Comparison of ENCODE assay signal across 25 cellular contexts in genomic region chr6:107543088-107543487, GRCh38. TPM values are rescaled to one million over a fixed set of nuclear protein-coding genes. Genes with fewer than 3 reads are reported as not detected.
DNase-seq lines count a peak whose midpoint lies in the region; ATAC-seq and TF ChIP-seq lines count a peak whose summit lies in the region.
"Had no signal": no experiment of that assay in that cellular context is flagged by ENCODE, and none has a peak within 500 bp of the region (broad histone marks: within the 10 kb centered on the region; RNA-seq: fewer than 3 reads in every experiment).

No MANE protein-coding gene starts in this region.

- H3K4me3 ChIP-seq in psoas muscle, result peak overlapping the region; percentile 56
- H3K4me3 ChIP-seq: HAP-1, MG63 had no signal

- peaks cover 52% of the 10 kb centered on the region for H3K4me1 ChIP-seq in psoas muscle

- no peaks in the 10 kb centered on the region for H3K27me3 ChIP-seq in psoas muscle (ENCODE audit: insufficient read depth in 3 of 3, low read length in 2 of 3)

- no peaks in the 10 kb centered on the region for H3K9me3 ChIP-seq in psoas muscle
- H3K9me3 ChIP-seq: Caco-2, HAP-1, MG63, SK-N-SH had no signal

- ATAC-seq in Right ventricle myocardium superior (ENCODE audit: poor library complexity) (peak; percentile 69), left ventricle myocardium superior (peak; percentile 81), psoas muscle (peak; percentile 53 to 72 (median 59)), esophagus mucosa (no peak), GM19452 (IDR thresholded peaks at IDR 0.05; ENCODE audit: unreplicated experiment) (no peak)
- ATAC-seq: CD8-positive, alpha-beta T cell had no signal

- 22 to 39% (median 35%) methylated on average over 2 of the region's 2 CpGs for WGBS in psoas muscle, 3 donors

- DNase-seq in Right ventricle myocardium superior (peak; percentile 47), left ventricle myocardium superior (peak; percentile 69), psoas muscle (peak; percentile 52 to 55), NCI-H1417 treated with DMSO at 0.1 percent for 48 hours (lab: John Stamatoyannopoulos, UW) (no peak), nucleus accumbens (lab: John Stamatoyannopoulos, UW) (no peak)
- DNase-seq: Caco-2; CD8-positive, alpha-beta T cell; DMS 273 treated with DMSO at 0.1 percent for 48 hours; DMS79 treated with DMSO at 0.1 percent for 48 hours; GF-D8; GOT3; HFFc6; KBM-7; MG63; NCI-H1105 treated with DMSO at 0.1 percent for 48 hours; NCI-H2029; NCI-H446 treated with DMSO at 0.1 percent for 48 hours; NCI-H526; RPMI8226; SHP77 treated with DMSO at 0.1 percent for 48 hours; SK-N-SH had no signal

- TF ChIP-seq CTCF in psoas muscle (IDR thresholded peaks at IDR 0.05), result no peak

- peak overlapping the region; percentile 78 for H3K27ac ChIP-seq in psoas muscle
- H3K27ac ChIP-seq: C4-2B had no signal

- intact Hi-C loops in Right ventricle myocardium superior (cut with DNase I), result no loop called here
- intact Hi-C loops in left ventricle myocardium superior (cut with micrococcal nuclease), result no loop called here
- intact Hi-C loops in psoas muscle (cut with DNase I), result loop anchor here in 1 of 2 donors (5.0 kb wide), 1 partner anchor 51 kb away; the partner anchor contains the start of gene SOBP

- H3K36me3 ChIP-seq in psoas muscle (ENCODE audit: insufficient read depth in 1 of 2, low read depth in 1 of 2), result no peaks in the 10 kb centered on the region
- H3K36me3 ChIP-seq: HAP-1, MG63 had no signal

RNA-seq across cellular contexts. Expression of gene SOBP, which starts 53.2 kb away (rescaled TPM):
- 15.6 TPM for total RNA-seq in Right ventricle myocardium superior
- total RNA-seq in left ventricle myocardium superior, result 15.3 TPM
- total RNA-seq in psoas muscle, result 10 to 100 TPM; 14.8 to 27.6 (median 23.2) TPM
- 10 to 100 TPM in 1 of 3 donors, 1 to 10 TPM in 2; 5.7 to 24.4 (median 8.9) TPM for polyA plus RNA-seq in psoas muscle
- total RNA-seq in esophagus mucosa, result 0.32 TPM
- total RNA-seq: Caco-2 had no signal

Comparison
In these comparisons a context has a peak if more than half of its experiments do, and no peak if none do; other contexts are left out.
1. ATAC-seq: peak in Right ventricle myocardium superior (single experiment), left ventricle myocardium superior (single experiment) and psoas muscle (4 of 4); none in esophagus mucosa (single experiment) and GM19452 (single experiment).
2. DNase-seq: peak in Right ventricle myocardium superior (single experiment), left ventricle myocardium superior (single experiment) and psoas muscle (2 of 2); none in NCI-H1417 treated with DMSO at 0.1 percent for 48 hours (single experiment) and nucleus accumbens (0 of 56).
3. RNA of gene SOBP, which starts 53.2 kb away (total RNA-seq): 14.8 to 27.6 TPM in psoas muscle, 15.6 TPM in Right ventricle myocardium superior (single experiment) and 15.3 TPM in left ventricle myocardium superior (single experiment); 0.32 TPM in esophagus mucosa (single experiment); every median in the first group is over 10 times any median in the second.